8 cellular contexts compared by ENCODE assay signal in genomic region chr2:152611458-152612231, GRCh38.
DNase-seq lines count a peak whose midpoint lies in the region; ATAC-seq and TF ChIP-seq lines count a peak whose summit lies in the region.

No MANE protein-coding gene starts in this region.

- H3K36me3 ChIP-seq in A673 (ENCODE audit: insufficient read depth, low read length, poor library complexity, severe bottlenecking), result no peaks in the 10 kb centered on the region
- peaks cover 11 to 17% of the 10 kb centered on the region in 2 experiments for H3K36me3 ChIP-seq in SK-N-SH (replicated peaks in 1 of 2; ENCODE audit: control insufficient read depth in 1 of 2, insufficient read depth in 2 of 2, low read length in 1 of 2)

- H4K20me1 ChIP-seq in SK-N-SH (ENCODE audit: insufficient read depth), result no peaks in the 10 kb centered on the region

- POLR2A ChIA-PET in A673 (lab: Charles Lee; ENCODE audit: low non-redundant PET) (interaction anchor here (0.6 kb wide), 1 partner anchor 86 kb away, joined by 3 read pairs; no protein-coding TSS in a partner anchor), SK-N-SH (lab: Yijun Ruan, JAX) (no interaction called here)

- BruUV-seq in A673 (replicated peaks; lab: Mats Ljungman, UMichigan), result no TSS peak

- no peaks in the 10 kb centered on the region for H3K9me3 ChIP-seq in A673 (ENCODE audit: low read depth, low read length, poor library complexity, severe bottlenecking)
- no peaks in the 10 kb centered on the region for H3K9me3 ChIP-seq in SK-N-SH

- no peak for TF ChIP-seq RAD21 in SK-N-SH (IDR thresholded peaks at IDR 0.05; ENCODE audit: low read length)

- H3K9ac ChIP-seq in SK-N-SH, result no peak overlapping the region

- peaks cover 8% of the 10 kb centered on the region for H3K4me1 ChIP-seq in A673 (ENCODE audit: insufficient read depth, low read length, poor library complexity, severe bottlenecking)
- peaks cover 2 to 9% of the 10 kb centered on the region in 2 experiments; a peak in 3 of 4 replicates for H3K4me1 ChIP-seq in SK-N-SH (ENCODE audit: control insufficient read depth in 1 of 2, insufficient read depth in 2 of 2, low read depth in 1 of 2, low read length in 1 of 2)

- TF ChIP-seq EP300 in SK-N-SH (IDR thresholded peaks at IDR 0.05; ENCODE audit: borderline replicate concordance in 1 of 2, low read depth in 1 of 2, low read length in 1 of 2), result no peak

- no peaks in the 10 kb centered on the region for H3K9me2 ChIP-seq in SK-N-SH

- no peak for TF ChIP-seq CTCF in A673 (conservative IDR thresholded peaks at IDR 0.05; ENCODE audit: low read depth, low read length)
- TF ChIP-seq CTCF in SK-N-SH (IDR thresholded peaks at IDR 0.05), result no peak
- no peak for TF ChIP-seq CTCF in foreskin fibroblast (IDR thresholded peaks at IDR 0.05; ENCODE audit: low read depth, low read length)

- ATAC-seq in GM19035 (IDR thresholded peaks at IDR 0.05; ENCODE audit: unreplicated experiment) (peak; percentile 78), HG03103 (IDR thresholded peaks at IDR 0.05; ENCODE audit: low read depth, unreplicated experiment) (peak; percentile 84)

- H3K27me3 ChIP-seq in A673 (replicated peaks; ENCODE audit: insufficient read depth, low read depth, low read length, poor library complexity) (no peaks in the 10 kb centered on the region), SK-N-SH (ENCODE audit: insufficient read depth) (no peaks in the 10 kb centered on the region)

- H3K4me3 ChIP-seq in A673 (ENCODE audit: low read depth, low read length, poor library complexity, severe bottlenecking) (no peak overlapping the region), SK-N-SH (ENCODE audit: low read depth in 2 of 2, low read length in 1 of 2) (no peak overlapping the region), foreskin fibroblast (ENCODE audit: low read depth in 1 of 2, low read length in 2 of 2) (no peak overlapping the region)

- no peaks in the 10 kb centered on the region for H3K79me2 ChIP-seq in SK-N-SH (ENCODE audit: insufficient read depth)

- 82% methylated on average over 5 of the region's 5 CpGs for WGBS in SK-N-SH (ENCODE audit: low lambda C conversion rate)

- H3F3A ChIP-seq in SK-N-SH (replicated peaks; ENCODE audit: insufficient read depth), result peaks cover 5% of the 10 kb centered on the region

- DNase-seq in A673 (ENCODE audit: low spot score), result peak; percentile 49
- no peak for DNase-seq in SK-N-SH
- DNase-seq in foreskin fibroblast, result peak; percentile 84 to 92
- DNase-seq in smooth muscle cell of the brain vasculature (ENCODE audit: low read depth, low spot score), result peak; percentile 57
- no peak for DNase-seq in NCI-H1092 (lab: John Stamatoyannopoulos, UW)
- no peak for DNase-seq in NCI-H510A (lab: John Stamatoyannopoulos, UW)

- peak overlapping the region; percentile 10; the same call in 1 of the 2 replicates for H3K4me2 ChIP-seq in SK-N-SH

- intact Hi-C loops in A673 (cut with micrococcal nuclease; ENCODE audit: unreplicated experiment), result no loop called here

- CTCF ChIA-PET in A673 (lab: Charles Lee) (no interaction called here), SK-N-SH (lab: Yijun Ruan, JAX) (no interaction called here)

- H3K27ac ChIP-seq in A673 (ENCODE audit: low read depth, low read length, poor library complexity, severe bottlenecking) (peak overlapping the region; percentile 37), SK-N-SH (ENCODE audit: low read depth in 2 of 2, low read length in 1 of 2) (no peak overlapping the region)

- no peak overlapping the region for H2AFZ ChIP-seq in SK-N-SH (ENCODE audit: low read depth)

TF ChIP-seq in SK-N-SH, 30 proteins besides CTCF, POLR2A, EP300 and RAD21:
- no peak for TF ChIP-seq RCOR1 (IDR thresholded peaks at IDR 0.05; ENCODE audit: low read length)
- TF ChIP-seq JUND (IDR thresholded peaks at IDR 0.05), result peak; percentile 34; the same call in 1 of the 2 replicates
- no peak for TF ChIP-seq USF1 (IDR thresholded peaks at IDR 0.05; ENCODE audit: borderline replicate concordance, low read depth)
- no peak for TF ChIP-seq ZBTB33 (IDR thresholded peaks at IDR 0.05; ENCODE audit: borderline replicate concordance, low read depth)
- TF ChIP-seq TCF12 (IDR thresholded peaks at IDR 0.05), result peak; percentile 44

Comparison
In these comparisons a context has a peak if more than half of its experiments do, and no peak if none do; other contexts are left out.
1. DNase-seq: peak in A673 (single experiment), foreskin fibroblast (2 of 2) and smooth muscle cell of the brain vasculature (single experiment); none in SK-N-SH (single experiment), NCI-H1092 (single experiment) and NCI-H510A (single experiment).